Comparison of ENCODE assay signal across 15 cellular contexts in genomic region chr3:31196881-31197364, GRCh38.
DNase-seq lines count a peak whose midpoint lies in the region; ATAC-seq and TF ChIP-seq lines count a peak whose summit lies in the region.
"Had no signal": no experiment of that assay in that cellular context is flagged by ENCODE, and none has a peak within 500 bp of the region (broad histone marks: within the 10 kb centered on the region; RNA-seq: fewer than 3 reads in every experiment).

No MANE protein-coding gene starts in this region.

- no peak overlapping the region for H3K4me3 ChIP-seq in trophoblast cell (ENCODE audit: low read depth, low read length)
- H3K4me3 ChIP-seq: body of pancreas had no signal

- H2AK5ac ChIP-seq in trophoblast cell (ENCODE audit: low read length): no peak overlapping the region

- H3K4me1 Mint-ChIP-seq in WTC11: peaks cover 3% of the 10 kb centered on the region; the same call in 1 of the 2 replicates

- no peaks in the 10 kb centered on the region for H3K36me3 ChIP-seq in trophoblast cell (ENCODE audit: control insufficient read depth in 1 of 2, insufficient read depth in 2 of 2, low read length in 2 of 2)

- no peak overlapping the region for H2BK5ac ChIP-seq in trophoblast cell (ENCODE audit: low read depth, low read length, poor library complexity)

- peaks cover 19% of the 10 kb centered on the region for H3K4me1 ChIP-seq in foreskin keratinocyte
- peaks cover 0 to 2% of the 10 kb centered on the region in 2 experiments for H3K4me1 ChIP-seq in trophoblast cell (ENCODE audit: control insufficient read depth in 1 of 2, insufficient read depth in 2 of 2, low read length in 2 of 2)
- H3K4me1 ChIP-seq: body of pancreas had no signal

- H2BK12ac ChIP-seq in trophoblast cell (ENCODE audit: low read length): no peak overlapping the region

- no peaks in the 10 kb centered on the region for H3K79me1 ChIP-seq in trophoblast cell (ENCODE audit: low read length)

- no peak overlapping the region for H3K4ac ChIP-seq in trophoblast cell (ENCODE audit: low read depth, low read length)

- no CpG with 5 or more reads among the region's 7 CpGs for WGBS in trophoblast cell (ENCODE audit: extremely low coverage, insufficient coverage, insufficient read length)

- ATAC-seq in WTC11: peak; percentile 80
- ATAC-seq in foreskin keratinocyte: peak; percentile 94
- ATAC-seq in left lobe of liver: no peak
- no peak for ATAC-seq in GM18505 (IDR thresholded peaks at IDR 0.05; ENCODE audit: unreplicated experiment)
- ATAC-seq: body of pancreas had no signal

- H3K9ac ChIP-seq in trophoblast cell (ENCODE audit: low read length): no peak overlapping the region

- peaks cover 2% of the 10 kb centered on the region for H3K9me3 ChIP-seq in trophoblast cell (ENCODE audit: insufficient read depth, low read depth, low read length)
- H3K9me3 ChIP-seq: body of pancreas had no signal

- TF ChIP-seq POLR2A in GM18505 (IDR thresholded peaks at IDR 0.05; ENCODE audit: borderline replicate concordance, extremely low read depth, insufficient read depth, insufficient read length): no peak

- peak overlapping the region; percentile 57 for H3K27ac ChIP-seq in foreskin keratinocyte
- no peak overlapping the region for H3K27ac ChIP-seq in trophoblast cell (ENCODE audit: low read depth, low read length)
- H3K27ac ChIP-seq: body of pancreas had no signal

- H2AFZ ChIP-seq in trophoblast cell (ENCODE audit: insufficient read depth, low read length, poor library complexity): no peak overlapping the region

- H3K36me3 Mint-ChIP-seq in WTC11: no peaks in the 10 kb centered on the region

- CTCF ChIA-PET in WTC11 (lab: Charles Lee): interaction anchor here (1.1 kb wide), 1 partner anchor 13 kb away, joined by 3 read pairs; no protein-coding TSS in a partner anchor

- no peaks in the 10 kb centered on the region for H3K27me3 ChIP-seq in foreskin keratinocyte
- H3K27me3 ChIP-seq in trophoblast cell (ENCODE audit: insufficient read depth, low read length): no peaks in the 10 kb centered on the region
- H3K27me3 ChIP-seq: body of pancreas had no signal

- H3K9me3 Mint-ChIP-seq in WTC11: peaks cover 11% of the 10 kb centered on the region
- H3K9me3 Mint-ChIP-seq: CD8-positive, alpha-beta memory T cell had no signal

- no peak overlapping the region for H4K8ac ChIP-seq in trophoblast cell (ENCODE audit: low read depth, low read length)

- H3K79me2 ChIP-seq in trophoblast cell (ENCODE audit: control insufficient read depth, insufficient read depth, low read length, poor library complexity): no peaks in the 10 kb centered on the region

- no peak overlapping the region for H3K27ac Mint-ChIP-seq in WTC11
- H3K27ac Mint-ChIP-seq: CD8-positive, alpha-beta memory T cell; stimulated activated naive CD8-positive, alpha-beta T cell treated with anti-CD3 and anti-CD28 coated beads, Interleukin-15, Interleukin-2, amounts not matched to agents 100 ng/mL and 50 ng/mL, for 24 hours had no signal

- H3K4me2 ChIP-seq in trophoblast cell (ENCODE audit: low read length): no peak overlapping the region

- no peaks in the 10 kb centered on the region; the same call in 1 of the 2 replicates for H3K27me3 Mint-ChIP-seq in WTC11 (ENCODE audit: low read depth)
- H3K27me3 Mint-ChIP-seq: CD8-positive, alpha-beta memory T cell; stimulated activated naive CD8-positive, alpha-beta T cell treated with anti-CD3 and anti-CD28 coated beads, Interleukin-15, Interleukin-2, amounts not matched to agents 100 ng/mL and 50 ng/mL, for 24 hours had no signal

- no peak overlapping the region for H2BK120ac ChIP-seq in trophoblast cell (ENCODE audit: insufficient read depth, low read length, poor library complexity)

- H3K18ac ChIP-seq in trophoblast cell (ENCODE audit: low read length): no peak overlapping the region

- no peak overlapping the region for H3K14ac ChIP-seq in trophoblast cell (ENCODE audit: low read length)

- no peak overlapping the region for H4K91ac ChIP-seq in trophoblast cell (ENCODE audit: low read depth, low read length)

- H3K4me3 Mint-ChIP-seq in WTC11: no peak overlapping the region
- H3K4me3 Mint-ChIP-seq: CD8-positive, alpha-beta memory T cell; stimulated activated naive CD8-positive, alpha-beta T cell treated with anti-CD3 and anti-CD28 coated beads, Interleukin-15, Interleukin-2, amounts not matched to agents 100 ng/mL and 50 ng/mL, for 24 hours had no signal

- H4K12ac ChIP-seq in trophoblast cell (ENCODE audit: low read depth, low read length): no peak overlapping the region

- no peak overlapping the region for H3K23ac ChIP-seq in trophoblast cell (ENCODE audit: low read length)

- POLR2A ChIA-PET in WTC11 (lab: Charles Lee): interaction anchor here (0.7 kb wide), 1 partner anchor 411 kb away, joined by 5 read pairs; no protein-coding TSS in a partner anchor

- no peak for TF ChIP-seq CTCF in WTC11 (IDR thresholded peaks at IDR 0.05)
- peak; percentile 30 for TF ChIP-seq CTCF in foreskin keratinocyte (conservative IDR thresholded peaks at IDR 0.05)

- peak; percentile 85 for DNase-seq in EH (ENCODE audit: low read depth)
- DNase-seq in WTC11 (ENCODE audit: low spot score): no peak
- peak; percentile 98 to 99 for DNase-seq in foreskin keratinocyte
- DNase-seq in trophoblast cell: peak; percentile 36
- no peak for DNase-seq in left lobe of liver (ENCODE audit: low spot score)
- DNase-seq in stimulated activated CD8-positive, alpha-beta memory T cell treated with anti-CD3 and anti-CD28 coated beads, Interleukin-4, amount 100 ng/mL, for 48 hours: no peak
- DNase-seq in activated CD4-positive, alpha-beta T cell treated with anti-CD3 and anti-CD28 coated beads, Interleukin-2, amount 50 U/mL, for 1 hour: no peak
- DNase-seq: activated CD4-positive, alpha-beta T cell treated with anti-CD3 and anti-CD28 coated beads, Interleukin-2, amount 50 U/mL, for 4 hours; CD8-positive, alpha-beta memory T cell; GOT3; NCI-H1930; SHP77 had no signal

TF ChIP-seq in WTC11, 78 proteins besides CTCF, POLR2A, EP300 and RAD21:
- TF ChIP-seq ETV6 (CRISPR knock-in tag; IDR thresholded peaks at IDR 0.05): no peak
- TF ChIP-seq NR2C2 (CRISPR knock-in tag; IDR thresholded peaks at IDR 0.05): no peak

Comparison
In these comparisons a context has a peak if more than half of its experiments do, and no peak if none do; other contexts are left out.
1. DNase-seq: peak in EH (single experiment), foreskin keratinocyte (2 of 2) and trophoblast cell (2 of 2); none in WTC11 (single experiment), left lobe of liver (single experiment), stimulated activated CD8-positive, alpha-beta memory T cell treated with anti-CD3 and anti-CD28 coated beads, Interleukin-4, amount 100 ng/mL, for 48 hours (single experiment) and activated CD4-positive, alpha-beta T cell treated with anti-CD3 and anti-CD28 coated beads, Interleukin-2, amount 50 U/mL, for 1 hour (single experiment).
2. ATAC-seq: peak in WTC11 (single experiment) and foreskin keratinocyte (single experiment); none in left lobe of liver (single experiment) and GM18505 (single experiment).